Comparison of ENCODE assay signal across 23 cellular contexts in the genomic region with DNA sequence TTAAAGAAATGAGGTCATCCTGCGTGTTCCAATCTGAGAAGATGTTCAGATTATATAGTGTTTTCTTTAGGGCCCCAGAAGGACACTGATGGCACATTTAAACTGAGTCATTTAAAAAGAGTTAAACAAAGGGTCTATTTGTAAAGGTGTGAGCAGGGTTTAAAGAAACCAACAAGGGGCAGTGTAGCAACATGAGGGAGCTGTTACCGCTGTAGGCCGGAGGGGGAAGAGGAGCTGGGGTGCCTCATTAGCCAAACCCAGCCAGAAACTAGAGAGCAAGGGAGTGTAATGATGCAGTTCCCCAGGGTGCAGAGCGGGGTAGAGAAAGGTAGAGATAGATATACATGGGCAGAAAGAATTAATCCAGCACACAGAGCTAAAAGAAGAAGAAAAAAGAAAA.
DNase-seq lines count a peak whose midpoint lies in the region; ATAC-seq and TF ChIP-seq lines count a peak whose summit lies in the region.
"Had no signal": no experiment of that assay in that cellular context is flagged by ENCODE, and none has a peak within 500 bp of the region (broad histone marks: within the 10 kb centered on the region; RNA-seq: fewer than 3 reads in every experiment).

No MANE protein-coding gene starts in this region.

- H2BK5ac ChIP-seq in mesendoderm (ENCODE audit: low read length), result no peak overlapping the region

- H3K23ac ChIP-seq in mesendoderm (ENCODE audit: low read length), result no peak overlapping the region

- H3K18ac ChIP-seq in mesendoderm (ENCODE audit: low read length), result no peak overlapping the region

- TF ChIP-seq CTCF in HFFc6 (IDR thresholded peaks at IDR 0.05) (peak; percentile 30; the same call in 1 of the 2 replicates), fibroblast of mammary gland (conservative IDR thresholded peaks at IDR 0.05; ENCODE audit: control insufficient read depth, insufficient read depth, low read depth, low read length) (no peak)

- no peak overlapping the region for H3K4me3 ChIP-seq in fibroblast of mammary gland (ENCODE audit: control insufficient read depth, low read depth, low read length)
- H3K4me3 ChIP-seq in mesendoderm (ENCODE audit: low read length), result no peak overlapping the region
- H3K4me3 ChIP-seq: breast epithelium, lung, skin epidermis, testis, vagina had no signal

- H3K79me1 ChIP-seq in mesendoderm (ENCODE audit: low read length), result no peaks in the 10 kb centered on the region

- no peak overlapping the region for H3K4ac ChIP-seq in mesendoderm (ENCODE audit: low read depth, low read length)

- H3K4me1 ChIP-seq in mesendoderm (ENCODE audit: control insufficient read depth, low read depth, low read length), result no peaks in the 10 kb centered on the region
- H3K4me1 ChIP-seq: breast epithelium, testis, vagina had no signal

- peaks cover 23% of the 10 kb centered on the region for H3K27me3 Mint-ChIP-seq in HFFc6 (ENCODE audit: insufficient read depth)
- H3K27me3 Mint-ChIP-seq in T-helper 2 cell treated with Interferon-gamma antibody and Interleukin-4, amounts not matched to agents 5 μg/mL and 100 μg/mL, for 36 hours (ENCODE audit: low read depth), result no peaks in the 10 kb centered on the region
- H3K27me3 Mint-ChIP-seq: dendritic cell treated with granulocyte-macrophage colony-stimulating factor and Interleukin-4, amounts not matched to agents 40 ng/mL and 50 ng/mL, for 4 days had no signal

- H3K56ac ChIP-seq in mesendoderm (ENCODE audit: low read length), result no peak overlapping the region

- H3K27ac ChIP-seq in mesendoderm (ENCODE audit: low read depth, low read length), result no peak overlapping the region
- H3K27ac ChIP-seq: breast epithelium, skin epidermis, testis, vagina had no signal

- H3K27ac Mint-ChIP-seq in HFFc6, result no peak overlapping the region
- H3K27ac Mint-ChIP-seq in T-helper 2 cell treated with Interferon-gamma antibody and Interleukin-4, amounts not matched to agents 5 μg/mL and 100 μg/mL, for 36 hours, result no peak overlapping the region
- H3K27ac Mint-ChIP-seq: dendritic cell treated with granulocyte-macrophage colony-stimulating factor and Interleukin-4, amounts not matched to agents 40 ng/mL and 50 ng/mL, for 4 days; stimulated activated memory B cell treated with anti-CD40 and anti-IgM and Interleukin-4, amounts not matched to agents 10 μg/mL and 1 μg/mL and 100 μg/mL, for 72 hours had no signal

- H2AK5ac ChIP-seq in mesendoderm (ENCODE audit: low read length), result no peak overlapping the region

- no peaks in the 10 kb centered on the region for H3K36me3 ChIP-seq in mesendoderm (ENCODE audit: control insufficient read depth, insufficient read depth, low read length)
- H3K36me3 ChIP-seq: breast epithelium, vagina had no signal

- no peaks in the 10 kb centered on the region for H3K27me3 ChIP-seq in mesendoderm (ENCODE audit: insufficient read depth, low read length, poor library complexity)
- H3K27me3 ChIP-seq: testis, vagina had no signal

- no CpG with 5 or more reads among the region's 4 CpGs for WGBS in mesendoderm (ENCODE audit: extremely low coverage, insufficient coverage, low lambda C conversion rate)

- no peak overlapping the region for H4K5ac ChIP-seq in mesendoderm (ENCODE audit: low read length)

- H3K4me2 ChIP-seq in mesendoderm (ENCODE audit: low read length), result no peak overlapping the region

- no peak overlapping the region for H2BK15ac ChIP-seq in mesendoderm (replicated peaks; ENCODE audit: low read depth)

- no peak overlapping the region for H3K9ac ChIP-seq in mesendoderm (ENCODE audit: low read length)

- DNase-seq in EL, result peak; percentile 18
- no peak for DNase-seq in HFFc6
- peak; percentile 21 for DNase-seq in fibroblast of mammary gland (ENCODE audit: low read depth)
- peak; percentile 71 for DNase-seq in mesendoderm
- DNase-seq in T-helper 2 cell treated with Interferon-gamma antibody and Interleukin-4, amounts not matched to agents 5 μg/mL and 100 μg/mL, for 36 hours (ENCODE audit: low spot score), result no peak
- no peak for DNase-seq in retina
- DNase-seq: activated naive CD4-positive, alpha-beta T cell; activated T-cell treated with anti-CD3 and anti-CD28 coated beads, Interleukin-2, amount 50 U/mL, for 1 hour; AML-193; amniotic stem cell; DMS79 treated with DMSO at 0.1 percent for 48 hours; HCEC 1CT; islet precursor cell; KG1; SHP77; testis had no signal

- no peaks in the 10 kb centered on the region for H3K9me3 Mint-ChIP-seq in HFFc6
- no peaks in the 10 kb centered on the region for H3K9me3 Mint-ChIP-seq in T-helper 2 cell treated with Interferon-gamma antibody and Interleukin-4, amounts not matched to agents 5 μg/mL and 100 μg/mL, for 36 hours
- H3K9me3 Mint-ChIP-seq: stimulated activated memory B cell treated with anti-CD40 and anti-IgM and Interleukin-4, amounts not matched to agents 10 μg/mL and 1 μg/mL and 100 μg/mL, for 72 hours had no signal

- H4K8ac ChIP-seq in mesendoderm (ENCODE audit: low read depth, low read length), result no peak overlapping the region

- no peak overlapping the region for H2BK120ac ChIP-seq in mesendoderm (ENCODE audit: low read depth, low read length)

- H3K36me3 Mint-ChIP-seq in HFFc6 (ENCODE audit: low read depth), result no peaks in the 10 kb centered on the region
- no peaks in the 10 kb centered on the region for H3K36me3 Mint-ChIP-seq in T-helper 2 cell treated with Interferon-gamma antibody and Interleukin-4, amounts not matched to agents 5 μg/mL and 100 μg/mL, for 36 hours (ENCODE audit: low read depth)
- H3K36me3 Mint-ChIP-seq: stimulated activated memory B cell treated with anti-CD40 and anti-IgM and Interleukin-4, amounts not matched to agents 10 μg/mL and 1 μg/mL and 100 μg/mL, for 72 hours had no signal

- H3K4me1 Mint-ChIP-seq in HFFc6 (ENCODE audit: low read depth), result no peaks in the 10 kb centered on the region
- H3K4me1 Mint-ChIP-seq in T-helper 2 cell treated with Interferon-gamma antibody and Interleukin-4, amounts not matched to agents 5 μg/mL and 100 μg/mL, for 36 hours (ENCODE audit: low read depth), result no peaks in the 10 kb centered on the region
- H3K4me1 Mint-ChIP-seq: stimulated activated memory B cell treated with anti-CD40 and anti-IgM and Interleukin-4, amounts not matched to agents 10 μg/mL and 1 μg/mL and 100 μg/mL, for 72 hours had no signal

- no peak overlapping the region for H3K4me3 Mint-ChIP-seq in HFFc6
- H3K4me3 Mint-ChIP-seq in T-helper 2 cell treated with Interferon-gamma antibody and Interleukin-4, amounts not matched to agents 5 μg/mL and 100 μg/mL, for 36 hours, result no peak overlapping the region
- H3K4me3 Mint-ChIP-seq: dendritic cell treated with granulocyte-macrophage colony-stimulating factor and Interleukin-4, amounts not matched to agents 40 ng/mL and 50 ng/mL, for 4 days; stimulated activated memory B cell treated with anti-CD40 and anti-IgM and Interleukin-4, amounts not matched to agents 10 μg/mL and 1 μg/mL and 100 μg/mL, for 72 hours had no signal

- H3K79me2 ChIP-seq in mesendoderm (ENCODE audit: control insufficient read depth, insufficient read depth, low read length), result no peaks in the 10 kb centered on the region

- ATAC-seq in HG02938 (IDR thresholded peaks at IDR 0.05; ENCODE audit: unreplicated experiment), result no peak
- ATAC-seq: stimulated activated memory B cell treated with anti-CD40 and anti-IgM and Interleukin-4, amounts not matched to agents 10 μg/mL and 1 μg/mL and 100 μg/mL, for 72 hours had no signal

Comparison
In these comparisons a context has a peak if more than half of its experiments do, and no peak if none do; other contexts are left out.
1. DNase-seq: peak in EL (single experiment), fibroblast of mammary gland (single experiment) and mesendoderm (single experiment); none in HFFc6 (single experiment), T-helper 2 cell treated with Interferon-gamma antibody and Interleukin-4, amounts not matched to agents 5 μg/mL and 100 μg/mL, for 36 hours (single experiment) and retina (single experiment).